27 cellular contexts compared by ENCODE assay signal in genomic region chr12:47053991-47054390, GRCh38.
"Had no signal": no experiment of that assay in that cellular context is flagged by ENCODE, and none has a peak within 500 bp of the region (broad histone marks: within the 10 kb centered on the region; RNA-seq: fewer than 3 reads in every experiment).

No MANE protein-coding gene starts in this region.

- H3K9me3 ChIP-seq: testis, thyroid gland had no signal

- H3K27ac Mint-ChIP-seq: stimulated activated memory B cell treated with anti-CD40 and anti-IgM and Interleukin-4, amounts not matched to agents 10 μg/mL and 1 μg/mL and 100 μg/mL, for 72 hours; stimulated activated naive B cell treated with anti-CD40 and anti-IgM and Interleukin-4, amounts not matched to agents 10 μg/mL and 1 μg/mL and 100 μg/mL, for 72 hours; stimulated activated naive CD8-positive, alpha-beta T cell treated with anti-CD3 and anti-CD28 coated beads, Interleukin-15, amount 100 ng/mL, for 72 hours; stimulated activated naive CD8-positive, alpha-beta T cell treated with anti-CD3 and anti-CD28 coated beads, Interleukin-15, Interleukin-2, amounts not matched to agents 100 ng/mL and 50 ng/mL, for 24 hours; type B pancreatic cell had no signal

- H3K4me1 Mint-ChIP-seq: stimulated activated naive B cell treated with anti-CD40 and anti-IgM and Interleukin-4, amounts not matched to agents 10 μg/mL and 1 μg/mL and 100 μg/mL, for 72 hours; stimulated activated naive CD8-positive, alpha-beta T cell treated with anti-CD3 and anti-CD28 coated beads, Interleukin-15, amount 100 ng/mL, for 72 hours had no signal

- H3K27ac ChIP-seq: stomach, suprapubic skin, testis, thoracic aorta, thyroid gland, tibial artery, tibial nerve, transverse colon, upper lobe of left lung, upper lobe of right lung, vagina had no signal

- H3K4me3 Mint-ChIP-seq: stimulated activated memory B cell treated with anti-CD40 and anti-IgM and Interleukin-4, amounts not matched to agents 10 μg/mL and 1 μg/mL and 100 μg/mL, for 72 hours; stimulated activated naive B cell treated with anti-CD40 and anti-IgM and Interleukin-4, amounts not matched to agents 10 μg/mL and 1 μg/mL and 100 μg/mL, for 72 hours; stimulated activated naive CD8-positive, alpha-beta T cell treated with anti-CD3 and anti-CD28 coated beads, Interleukin-15, amount 100 ng/mL, for 72 hours; stimulated activated naive CD8-positive, alpha-beta T cell treated with anti-CD3 and anti-CD28 coated beads, Interleukin-15, Interleukin-2, amounts not matched to agents 100 ng/mL and 50 ng/mL, for 24 hours; type B pancreatic cell had no signal

- DNase-seq: stimulated activated CD4-positive, alpha-beta T cell treated with anti-CD3 and anti-CD28 coated beads, Interleukin-2, amount 100 ng/mL, for 48 hours; stimulated activated CD4-positive, alpha-beta T cell treated with anti-CD3 and anti-CD28 coated beads, Interleukin-4, amount 100 ng/mL, for 1 hour; stimulated activated CD4-positive, alpha-beta T cell treated with anti-CD3 and anti-CD28 coated beads, Interleukin-4, amount 100 ng/mL, for 24 hours; stimulated activated CD4-positive, alpha-beta T cell treated with anti-CD3 and anti-CD28 coated beads, Interleukin-4, amount 100 ng/mL, for 4 hours; stimulated activated CD8-positive, alpha-beta memory T cell treated with anti-CD3 and anti-CD28 coated beads, Interleukin-4, amount 100 ng/mL, for 48 hours; stimulated activated naive B cell treated with anti-CD40 and anti-IgM and Interleukin-4, amounts not matched to agents 10 μg/mL and 1 μg/mL and 100 μg/mL, for 72 hours; stimulated activated naive CD4-positive, alpha-beta T cell; stimulated activated naive CD4-positive, alpha-beta T cell treated with Interleukin-2 at 50 U/mL for 16 hours; stimulated activated naive CD8-positive, alpha-beta T cell treated with anti-CD3 and anti-CD28 coated beads, Interleukin-15, amount 100 ng/mL, for 72 hours; stimulated activated naive CD8-positive, alpha-beta T cell treated with anti-CD3 and anti-CD28 coated beads, Interleukin-15, Interleukin-2, amounts not matched to agents 100 U/mL and 50 U/mL, for 24 hours; stomach; substantia nigra; testis; thyroid gland; tibial artery; transverse colon; trophoblast cell; upper lobe of left lung; upper lobe of right lung; uterus had no signal

- H3K27me3 ChIP-seq: stomach, suprapubic skin, testis, thyroid gland, tibial artery, tibial nerve, transverse colon, upper lobe of left lung, upper lobe of right lung, uterus, vagina had no signal

- H3K4me3 ChIP-seq: stomach, suprapubic skin, testis, thoracic aorta, thyroid gland, tibial artery, tibial nerve, transverse colon, upper lobe of left lung, upper lobe of right lung, uterus, vagina had no signal

- H3K9me3 Mint-ChIP-seq: type B pancreatic cell had no signal

- H3K4me1 ChIP-seq: stomach, suprapubic skin, thyroid gland, tibial artery, transverse colon, upper lobe of left lung, upper lobe of right lung, uterus, vagina had no signal

- H3K36me3 Mint-ChIP-seq: type B pancreatic cell had no signal

- H3K36me3 ChIP-seq: stomach, suprapubic skin, thoracic aorta, thyroid gland, tibial artery, tibial nerve, transverse colon, upper lobe of left lung, upper lobe of right lung, uterus, vagina had no signal

- ATAC-seq: stimulated activated naive CD8-positive, alpha-beta T cell treated with anti-CD3 and anti-CD28 coated beads, Interleukin-15, amount 100 ng/mL, for 72 hours; stimulated activated naive CD8-positive, alpha-beta T cell treated with anti-CD3 and anti-CD28 coated beads, Interleukin-15, Interleukin-2, amounts not matched to agents 100 U/mL and 50 U/mL, for 24 hours had no signal
